In the genomic region with DNA sequence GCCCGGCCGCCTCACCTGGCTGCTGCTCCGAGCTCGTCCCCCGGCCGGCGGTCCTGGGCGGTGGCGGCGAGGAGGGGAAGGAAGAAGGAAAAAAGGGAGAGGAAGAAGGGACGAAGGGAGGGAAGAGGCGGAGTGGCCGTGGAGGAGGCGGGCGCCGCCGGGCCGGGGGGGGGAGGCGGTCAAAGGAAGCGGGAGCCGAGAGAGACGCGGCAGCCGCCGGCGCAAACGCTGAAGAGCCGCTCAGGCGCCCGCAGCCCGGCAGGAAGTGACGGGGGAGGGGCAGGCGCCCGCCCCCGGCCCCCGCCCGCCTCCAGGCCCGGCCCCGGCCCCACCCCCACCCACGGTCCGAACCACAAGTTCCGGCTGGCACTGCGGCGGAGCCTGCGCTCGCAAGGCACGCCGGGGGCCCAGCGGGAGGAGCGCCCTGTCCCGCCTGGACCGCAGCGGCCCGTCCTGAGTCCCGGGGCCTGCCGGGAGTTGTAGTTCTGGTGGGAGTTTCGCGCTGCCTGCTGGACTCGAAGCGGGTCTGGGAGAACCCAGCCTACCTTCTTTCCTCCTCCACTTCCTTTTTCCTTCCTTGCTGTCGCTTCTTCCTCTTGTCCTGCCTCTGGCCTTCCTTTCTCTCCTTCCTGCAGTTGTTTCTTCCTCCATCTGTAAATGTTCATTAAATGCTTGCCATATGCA, we compare ENCODE assay signal across 8 cellular contexts. TPM values are rescaled to one million over a fixed set of nuclear protein-coding genes. Genes with fewer than 3 reads are reported as not detected.
DNase-seq lines count a peak whose midpoint lies in the region; ATAC-seq and TF ChIP-seq lines count a peak whose summit lies in the region.

A gene with protein sequence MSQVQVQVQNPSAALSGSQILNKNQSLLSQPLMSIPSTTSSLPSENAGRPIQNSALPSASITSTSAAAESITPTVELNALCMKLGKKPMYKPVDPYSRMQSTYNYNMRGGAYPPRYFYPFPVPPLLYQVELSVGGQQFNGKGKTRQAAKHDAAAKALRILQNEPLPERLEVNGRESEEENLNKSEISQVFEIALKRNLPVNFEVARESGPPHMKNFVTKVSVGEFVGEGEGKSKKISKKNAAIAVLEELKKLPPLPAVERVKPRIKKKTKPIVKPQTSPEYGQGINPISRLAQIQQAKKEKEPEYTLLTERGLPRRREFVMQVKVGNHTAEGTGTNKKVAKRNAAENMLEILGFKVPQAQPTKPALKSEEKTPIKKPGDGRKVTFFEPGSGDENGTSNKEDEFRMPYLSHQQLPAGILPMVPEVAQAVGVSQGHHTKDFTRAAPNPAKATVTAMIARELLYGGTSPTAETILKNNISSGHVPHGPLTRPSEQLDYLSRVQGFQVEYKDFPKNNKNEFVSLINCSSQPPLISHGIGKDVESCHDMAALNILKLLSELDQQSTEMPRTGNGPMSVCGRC (minus strand): TSS at position 234 of the 684 bp plus-strand sequence. CDS start 22,133 bp downstream, outside the sequence.

- H3K9me3 ChIP-seq in HEK293 (ENCODE audit: control insufficient read depth, insufficient read depth, low read depth, low read length) (no peaks in the 10 kb centered on the region), SJSA1 (replicated peaks) (no peaks in the 10 kb centered on the region), neural progenitor cell (ENCODE audit: low read depth) (no peaks in the 10 kb centered on the region), stomach smooth muscle (ENCODE audit: control insufficient read depth in 2 of 2, low read length in 2 of 2) (no peaks in the 10 kb centered on the region)

- CTCF ChIA-PET in HEK293 (lab: Yijun Ruan, JAX), result interaction anchor here (0.6 to 6.6 kb wide), 3 partner anchors 28 to 651 kb away, joined by 3 to 37 read pairs (median 3); no protein-coding TSS in a partner anchor

- peak within 1 kb of the TSS; percentile 94 for H2AFZ ChIP-seq in neural progenitor cell (replicated peaks)

- H3K27me3 ChIP-seq in SJSA1 (replicated peaks), result no peaks in the 10 kb centered on the region
- H3K27me3 ChIP-seq in foreskin keratinocyte, result no peaks in the 10 kb centered on the region
- H3K27me3 ChIP-seq in neural progenitor cell, result no peaks in the 10 kb centered on the region
- no peaks in the 10 kb centered on the region for H3K27me3 ChIP-seq in stomach smooth muscle (ENCODE audit: control insufficient read depth in 1 of 2, insufficient read depth in 2 of 2, low read length in 2 of 2)

- peaks cover 18% of the 10 kb centered on the region for H3K4me1 Mint-ChIP-seq in neural progenitor cell

- POLR2A ChIA-PET in HEK293 (lab: Yijun Ruan, JAX), result interaction anchor here (0.5 kb wide), 1 partner anchor 1037 kb away, joined by 3 read pairs; no protein-coding TSS in a partner anchor

- peak within 1 kb of the TSS; percentile 63 for H3K27ac Mint-ChIP-seq in neural progenitor cell

- peak; percentile 83 for DNase-seq in GF-D8 (lab: John Stamatoyannopoulos, UW)
- DNase-seq in MV-4-11 (lab: John Stamatoyannopoulos, UW), result peak; percentile 91
- peak; percentile 84 to 95 for DNase-seq in SJSA1 (ENCODE audit: low read depth in 1 of 2, low spot score in 2 of 2)
- peak; percentile 82 to 95 (median 88) for DNase-seq in activated naive CD4-positive, alpha-beta T cell (lab: John Stamatoyannopoulos, UW)
- DNase-seq in foreskin keratinocyte, result peak; percentile 68 to 83
- peak; percentile 99 for DNase-seq in neural progenitor cell (ENCODE audit: low spot score)

- H3K4me1 ChIP-seq in HEK293 (ENCODE audit: control insufficient read depth, insufficient read depth, low read length) (peaks cover 2% of the 10 kb centered on the region), SJSA1 (replicated peaks) (peaks cover 3% of the 10 kb centered on the region; the same call in 1 of the 2 replicates), foreskin keratinocyte (peaks cover 2% of the 10 kb centered on the region), neural progenitor cell (peaks cover 6% of the 10 kb centered on the region), stomach smooth muscle (ENCODE audit: control insufficient read depth, insufficient read depth, low read length) (peaks cover 11% of the 10 kb centered on the region)

- H3K36me3 Mint-ChIP-seq in neural progenitor cell, result peaks cover 7% of the 10 kb centered on the region

- peaks cover 49% of the 10 kb centered on the region for H3K79me2 ChIP-seq in neural progenitor cell (ENCODE audit: low read depth)

- peak within 1 kb of the TSS; percentile 89 for H3K27ac ChIP-seq in HEK293 (ENCODE audit: extremely low read depth, low read depth, low read length)
- H3K27ac ChIP-seq in SJSA1, result peak within 1 kb of the TSS; percentile 68
- H3K27ac ChIP-seq in foreskin keratinocyte, result peak within 1 kb of the TSS; percentile 78
- peak within 1 kb of the TSS; percentile 86 for H3K27ac ChIP-seq in neural progenitor cell
- peak within 1 kb of the TSS; percentile 67 for H3K27ac ChIP-seq in stomach smooth muscle (ENCODE audit: low read length)

- H3K4me2 ChIP-seq in neural progenitor cell, result peak within 1 kb of the TSS; percentile 93

- TF ChIP-seq CTCF in HEK293 (tag by site-specific recombination; IDR thresholded peaks at IDR 0.05), result no peak
- no peak for TF ChIP-seq CTCF in foreskin keratinocyte (conservative IDR thresholded peaks at IDR 0.05)
- no peak for TF ChIP-seq CTCF in neural progenitor cell (IDR thresholded peaks at IDR 0.05)

- H4K20me1 ChIP-seq in neural progenitor cell (ENCODE audit: low read depth), result peaks cover 44% of the 10 kb centered on the region

- no peaks in the 10 kb centered on the region for H3K9me3 Mint-ChIP-seq in neural progenitor cell

- no peaks in the 10 kb centered on the region for H3F3A ChIP-seq in neural progenitor cell (ENCODE audit: low read depth)

- H3K9ac ChIP-seq in neural progenitor cell (peak within 1 kb of the TSS; percentile 84), stomach smooth muscle (ENCODE audit: low read length in 2 of 2) (peak within 1 kb of the TSS; percentile 67 to 87)

- no peaks in the 10 kb centered on the region for H3K27me3 Mint-ChIP-seq in neural progenitor cell (ENCODE audit: insufficient read depth, low read depth)

- H3K4me3 ChIP-seq in HEK293 (ENCODE audit: low read depth, low read length), result peak within 1 kb of the TSS; percentile 85
- peak within 1 kb of the TSS; percentile 97 for H3K4me3 ChIP-seq in SJSA1
- H3K4me3 ChIP-seq in neural progenitor cell, result peak within 1 kb of the TSS; percentile 96
- peak within 1 kb of the TSS; percentile 59 to 85 for H3K4me3 ChIP-seq in stomach smooth muscle (ENCODE audit: low read length in 2 of 2)

- H3K4me3 Mint-ChIP-seq in neural progenitor cell, result peak within 1 kb of the TSS; percentile 94

- ATAC-seq in foreskin keratinocyte, result peak; percentile 98

- no peaks in the 10 kb centered on the region; a peak in 1 of 3 replicates for H3K36me3 ChIP-seq in HEK293 (ENCODE audit: control insufficient read depth in 2 of 2, insufficient read depth in 1 of 2, low read length in 2 of 2)
- H3K36me3 ChIP-seq in SJSA1, result peaks cover 10% of the 10 kb centered on the region
- no peaks in the 10 kb centered on the region for H3K36me3 ChIP-seq in neural progenitor cell
- H3K36me3 ChIP-seq in stomach smooth muscle (ENCODE audit: control insufficient read depth in 2 of 2, insufficient read depth in 2 of 2, low read length in 2 of 2), result no peaks in the 10 kb centered on the region

TF ChIP-seq in HEK293, 187 proteins besides CTCF, POLR2A, EP300 and RAD21 (continues in another document):
- TF ChIP-seq FEZF1 (tag by site-specific recombination; IDR thresholded peaks at IDR 0.05), result no peak
- TF ChIP-seq ZNF2 (tag by site-specific recombination; IDR thresholded peaks at IDR 0.05), result no peak
- TF ChIP-seq GLI4 (tag by site-specific recombination; IDR thresholded peaks at IDR 0.05), result no peak
- peak; percentile 71 for TF ChIP-seq ZNF324 (tag by site-specific recombination; IDR thresholded peaks at IDR 0.05)
- 0 out of 2 replicates have a peak, but pooled peaks have one; percentile 47 for TF ChIP-seq SP7 (tag by site-specific recombination; IDR thresholded peaks at IDR 0.05)
- TF ChIP-seq, protein P1, sequence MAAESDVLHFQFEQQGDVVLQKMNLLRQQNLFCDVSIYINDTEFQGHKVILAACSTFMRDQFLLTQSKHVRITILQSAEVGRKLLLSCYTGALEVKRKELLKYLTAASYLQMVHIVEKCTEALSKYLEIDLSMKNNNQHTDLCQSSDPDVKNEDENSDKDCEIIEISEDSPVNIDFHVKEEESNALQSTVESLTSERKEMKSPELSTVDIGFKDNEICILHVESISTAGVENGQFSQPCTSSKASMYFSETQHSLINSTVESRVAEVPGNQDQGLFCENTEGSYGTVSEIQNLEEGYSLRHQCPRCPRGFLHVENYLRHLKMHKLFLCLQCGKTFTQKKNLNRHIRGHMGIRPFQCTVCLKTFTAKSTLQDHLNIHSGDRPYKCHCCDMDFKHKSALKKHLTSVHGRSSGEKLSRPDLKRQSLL (tag by site-specific recombination; IDR thresholded peaks at IDR 0.05), result peak; percentile 93
- TF ChIP-seq ZBTB7A (tag by site-specific recombination; IDR thresholded peaks at IDR 0.05; ENCODE audit: low read depth), result no peak
- TF ChIP-seq, protein P2, sequence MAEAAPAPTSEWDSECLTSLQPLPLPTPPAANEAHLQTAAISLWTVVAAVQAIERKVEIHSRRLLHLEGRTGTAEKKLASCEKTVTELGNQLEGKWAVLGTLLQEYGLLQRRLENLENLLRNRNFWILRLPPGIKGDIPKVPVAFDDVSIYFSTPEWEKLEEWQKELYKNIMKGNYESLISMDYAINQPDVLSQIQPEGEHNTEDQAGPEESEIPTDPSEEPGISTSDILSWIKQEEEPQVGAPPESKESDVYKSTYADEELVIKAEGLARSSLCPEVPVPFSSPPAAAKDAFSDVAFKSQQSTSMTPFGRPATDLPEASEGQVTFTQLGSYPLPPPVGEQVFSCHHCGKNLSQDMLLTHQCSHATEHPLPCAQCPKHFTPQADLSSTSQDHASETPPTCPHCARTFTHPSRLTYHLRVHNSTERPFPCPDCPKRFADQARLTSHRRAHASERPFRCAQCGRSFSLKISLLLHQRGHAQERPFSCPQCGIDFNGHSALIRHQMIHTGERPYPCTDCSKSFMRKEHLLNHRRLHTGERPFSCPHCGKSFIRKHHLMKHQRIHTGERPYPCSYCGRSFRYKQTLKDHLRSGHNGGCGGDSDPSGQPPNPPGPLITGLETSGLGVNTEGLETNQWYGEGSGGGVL (tag by site-specific recombination; IDR thresholded peaks at IDR 0.05), result peak; percentile 95
- peak; percentile 95 for TF ChIP-seq SP3 (tag by site-specific recombination; IDR thresholded peaks at IDR 0.05)
- TF ChIP-seq ZNF629 (tag by site-specific recombination; IDR thresholded peaks at IDR 0.05), result peak; percentile 45; the same call in 1 of the 2 replicates
- TF ChIP-seq ZFP3 (tag by site-specific recombination; IDR thresholded peaks at IDR 0.05; ENCODE audit: low read depth), result no peak
- TF ChIP-seq ZNF174 (tag by site-specific recombination; IDR thresholded peaks at IDR 0.05), result no peak

RNA-seq across cellular contexts. Expression of the gene that starts here (rescaled TPM):
- 38.8 and 45.7 TPM in 2 replicates for total RNA-seq in SJSA1 (2014; rRNA removed; shearing (Covaris generic))
- total RNA-seq in foreskin keratinocyte, result 72.4 and 73.3 TPM in 2 replicates
- polyA plus RNA-seq in foreskin keratinocyte, result 36.5 and 40.5 TPM in 2 replicates
- total RNA-seq in neural progenitor cell (ENCODE audit: low replicate concordance), result 80.6 and 96.0 TPM in 2 replicates

Comparison
In these comparisons a context has a peak if more than half of its experiments do, and no peak if none do; other contexts are left out.
1. Peak in every context shown above with its lines: DNase-seq, ATAC-seq, H3K4me3 ChIP-seq and H3K27ac ChIP-seq.